ENCODE assay signal across 11 cellular contexts in the genomic region with DNA sequence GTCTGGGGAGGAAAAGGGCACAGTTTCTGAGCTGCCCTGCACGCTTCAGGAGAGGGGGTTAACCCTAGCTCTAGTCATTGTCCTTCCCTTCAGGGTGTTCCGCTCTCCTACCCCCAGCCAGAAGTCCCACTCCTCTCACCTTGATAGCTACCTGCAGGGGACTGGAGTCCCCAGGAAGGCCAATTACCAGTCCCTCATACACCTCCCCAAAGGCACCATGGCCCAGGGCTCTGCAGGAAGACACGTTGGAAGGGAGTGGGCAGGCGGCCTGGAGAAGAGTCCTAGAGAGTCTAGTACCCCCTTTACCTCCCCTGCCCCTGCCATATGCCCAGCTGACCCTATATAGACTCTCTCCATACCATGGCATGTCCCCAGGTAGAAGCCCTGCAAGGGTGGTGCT. TPM values are rescaled to one million over a fixed set of nuclear protein-coding genes. Genes with fewer than 3 reads are reported as not detected.
"Had no signal": no experiment of that assay in that cellular context is flagged by ENCODE, and none has a peak within 500 bp of the region (broad histone marks: within the 10 kb centered on the region; RNA-seq: fewer than 3 reads in every experiment).

No MANE protein-coding gene starts in this region.

- DNase-seq: H9, HCEC 1CT, IMR-90, Karpas-422, KBM-7 had no signal

- H2AFZ ChIP-seq: GM23338 had no signal

- FAIRE-seq: H1, H54 had no signal

- H3K4me3 ChIP-seq: GM23338 had no signal

- H3K9ac ChIP-seq: KMS-11 had no signal

- H3K4me2 ChIP-seq: GM23338, KMS-11 had no signal

- ATAC-seq: GM23338 had no signal

- H3K27ac ChIP-seq: HL-60, KMS-11 had no signal

RNA-seq across cellular contexts. Expression of gene LTK, which starts 7.9 kb away (rescaled TPM):
- total RNA-seq: HT1080 had no signal
- polyA plus RNA-seq: GM23338 had no signal
